15 cellular contexts compared by ENCODE assay signal in genomic region chr7:140160308-140160707, GRCh38. TPM values are rescaled to one million over a fixed set of nuclear protein-coding genes. Genes with fewer than 3 reads are reported as not detected.
DNase-seq lines count a peak whose midpoint lies in the region; ATAC-seq and TF ChIP-seq lines count a peak whose summit lies in the region.
"Had no signal": no experiment of that assay in that cellular context is flagged by ENCODE, and none has a peak within 500 bp of the region (broad histone marks: within the 10 kb centered on the region; RNA-seq: fewer than 3 reads in every experiment).

No MANE protein-coding gene starts in this region.

- no peak overlapping the region for H3K27ac ChIP-seq in hepatocyte
- H3K27ac ChIP-seq: coronary artery, SJSA1, stomach had no signal

- no peak for DNase-seq in activated T-cell treated with anti-CD3 and anti-CD28 coated beads, Interleukin-2, amount 50 U/mL, for 72 hours
- no peak for DNase-seq in activated T-cell treated with anti-CD3 and anti-CD28 coated beads, Interleukin-2, amount 50 U/mL, for 48 hours
- peak; percentile 32 for DNase-seq in HuH-7 (ENCODE audit: low spot score)
- no peak for DNase-seq in hepatocyte (ENCODE audit: low spot score)
- DNase-seq in progenitor cell of endocrine pancreas (ENCODE audit: low spot score, unreplicated experiment), result no peak
- DNase-seq in head of caudate nucleus, result no peak
- DNase-seq in T1000 (lab: John Stamatoyannopoulos, UW), result no peak
- DNase-seq in NCI-H1930 (lab: John Stamatoyannopoulos, UW), result no peak
- DNase-seq: aorta, glutamatergic neuron, NCI-H1105, NCI-H226, stomach had no signal

- H3K4me2 ChIP-seq in hepatocyte, result peak overlapping the region; percentile 40

- WGBS in hepatocyte (ENCODE audit: low lambda C conversion rate, missing lambda C conversion rate), result 20% methylated on average over 2 of the region's 2 CpGs

- no peak overlapping the region for H3K4me3 ChIP-seq in hepatocyte
- H3K4me3 ChIP-seq: coronary artery, SJSA1, stomach had no signal

- peaks cover 6% of the 10 kb centered on the region for H3K4me1 ChIP-seq in hepatocyte (ENCODE audit: insufficient read depth)
- H3K4me1 ChIP-seq: SJSA1 had no signal

- intact Hi-C loops in head of caudate nucleus (cut with DNase I), result no loop called here

- no peaks in the 10 kb centered on the region for H3K9me2 ChIP-seq in hepatocyte (replicated peaks; ENCODE audit: insufficient read depth)

- H4K20me1 ChIP-seq in hepatocyte (ENCODE audit: insufficient read depth, poor library complexity, severe bottlenecking), result peaks cover 9% of the 10 kb centered on the region

- no peaks in the 10 kb centered on the region for H3K27me3 Mint-ChIP-seq in activated T-cell treated with anti-CD3 and anti-CD28 coated beads, Interleukin-2, amount 50 U/mL, for 72 hours (ENCODE audit: low read depth)
- no peaks in the 10 kb centered on the region for H3K27me3 Mint-ChIP-seq in progenitor cell of endocrine pancreas

- peaks cover 0 to 6% of the 10 kb centered on the region in 2 donors for H3K36me3 Mint-ChIP-seq in activated T-cell treated with anti-CD3 and anti-CD28 coated beads, Interleukin-2, amount 50 U/mL, for 72 hours (ENCODE audit: insufficient read depth in 2 of 2)
- peaks cover 3% of the 10 kb centered on the region for H3K36me3 Mint-ChIP-seq in progenitor cell of endocrine pancreas (ENCODE audit: insufficient read depth)

- H3K27me3 ChIP-seq in hepatocyte, result no peaks in the 10 kb centered on the region
- H3K27me3 ChIP-seq: SJSA1, stomach had no signal

- peak overlapping the region; percentile 56 to 66 for H3K4me3 Mint-ChIP-seq in activated T-cell treated with anti-CD3 and anti-CD28 coated beads, Interleukin-2, amount 50 U/mL, for 72 hours
- peak overlapping the region; percentile 2 for H3K4me3 Mint-ChIP-seq in progenitor cell of endocrine pancreas (ENCODE audit: low read depth)

- H3K9me3 ChIP-seq in hepatocyte (ENCODE audit: low read depth), result no peaks in the 10 kb centered on the region
- H3K9me3 ChIP-seq: SJSA1, stomach had no signal

- ATAC-seq in activated T-cell treated with anti-CD3 and anti-CD28 coated beads, Interleukin-2, amount 50 U/mL, for 72 hours (replicated peaks in 1 of 2), result no peak

- peaks cover 76% of the 10 kb centered on the region for H3K79me2 ChIP-seq in hepatocyte

- H3K27ac Mint-ChIP-seq in activated T-cell treated with anti-CD3 and anti-CD28 coated beads, Interleukin-2, amount 50 U/mL, for 72 hours, result peak overlapping the region; percentile 47
- peak overlapping the region; percentile 84 for H3K27ac Mint-ChIP-seq in progenitor cell of endocrine pancreas

- no peaks in the 10 kb centered on the region for H3K36me3 ChIP-seq in hepatocyte (replicated peaks; ENCODE audit: insufficient read depth, low read depth)
- H3K36me3 ChIP-seq: SJSA1 had no signal

- TF ChIP-seq CTCF in hepatocyte (IDR thresholded peaks at IDR 0.05; ENCODE audit: poor library complexity), result no peak
- TF ChIP-seq CTCF in progenitor cell of endocrine pancreas (IDR thresholded peaks at IDR 0.05; ENCODE audit: unreplicated experiment), result no peak

- no peaks in the 10 kb centered on the region for H3K9me3 Mint-ChIP-seq in activated T-cell treated with anti-CD3 and anti-CD28 coated beads, Interleukin-2, amount 50 U/mL, for 72 hours
- no peaks in the 10 kb centered on the region for H3K9me3 Mint-ChIP-seq in progenitor cell of endocrine pancreas (ENCODE audit: low read depth)

- H3K4me1 Mint-ChIP-seq in activated T-cell treated with anti-CD3 and anti-CD28 coated beads, Interleukin-2, amount 50 U/mL, for 72 hours (ENCODE audit: low read depth), result peaks cover 81% of the 10 kb centered on the region
- H3K4me1 Mint-ChIP-seq in progenitor cell of endocrine pancreas (ENCODE audit: low read depth), result peaks cover 25% of the 10 kb centered on the region

- H2AFZ ChIP-seq in hepatocyte, result no peak overlapping the region

RNA-seq across cellular contexts. Expression of gene KDM7A, which starts 16.5 kb away (rescaled TPM):
- 10 to 100 TPM; 28.1 to 39.2 TPM for total RNA-seq in activated T-cell treated with anti-CD3 and anti-CD28 coated beads, Interleukin-2, amount 50 U/mL, for 72 hours
- 5.5 and 7.0 TPM in 2 replicates for total RNA-seq in hepatocyte
- polyA plus RNA-seq in hepatocyte, result 0.75 and 1.4 TPM in 2 replicates
- total RNA-seq in progenitor cell of endocrine pancreas, result 11.3 and 13.8 TPM in 2 replicates
